In the genomic region with DNA sequence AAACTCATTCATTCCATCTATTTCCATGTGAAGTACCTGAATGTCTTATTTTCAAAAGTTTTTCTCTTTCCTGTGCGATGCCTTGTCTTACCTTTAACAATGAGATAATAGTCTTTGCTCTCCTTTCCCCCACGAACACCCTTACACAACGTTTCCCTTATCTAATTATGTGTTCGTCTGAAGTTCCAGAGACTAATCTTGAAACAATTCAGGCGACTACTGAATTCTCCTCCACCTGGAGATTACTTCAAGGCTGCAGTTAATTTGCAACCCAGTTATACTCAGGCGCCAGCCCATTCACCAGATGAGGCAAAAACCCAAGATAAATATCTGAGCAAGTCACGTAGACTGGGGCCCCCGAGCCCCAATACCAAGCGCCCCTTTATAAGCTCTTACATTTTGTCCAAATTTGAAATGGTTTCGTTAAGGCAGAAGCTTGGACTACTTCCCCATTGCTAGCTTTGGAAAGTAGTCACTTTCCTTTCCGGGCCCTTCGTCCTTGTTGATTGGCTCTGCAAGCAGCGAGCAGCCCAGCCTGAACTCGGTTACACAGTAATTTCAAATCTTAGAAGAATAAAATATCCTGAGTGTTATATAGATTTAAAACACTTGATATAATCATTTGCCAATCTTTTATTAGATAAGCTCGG, we compare ENCODE assay signal across 8 cellular contexts. TPM values are rescaled to one million over a fixed set of nuclear protein-coding genes. Genes with fewer than 3 reads are reported as not detected.
DNase-seq lines count a peak whose midpoint lies in the region; ATAC-seq and TF ChIP-seq lines count a peak whose summit lies in the region.

No MANE protein-coding gene starts in this region.

- TF ChIP-seq CTCF in Peyer's patch (IDR thresholded peaks at IDR 0.05) (no peak), ascending aorta (IDR thresholded peaks at IDR 0.05) (no peak)

- intact Hi-C loops in ascending aorta (cut with DNase I): loop anchor here (5.0 to 10.0 kb wide), 3 partner anchors 97 to 1440 kb away; partner anchors contain the start of gene TCAF1

- peak; percentile 25 for ATAC-seq in HG02885 (IDR thresholded peaks at IDR 0.05; ENCODE audit: poor library complexity, unreplicated experiment)

- peak; percentile 42 for DNase-seq in SHP77 treated with DMSO at 0.1 percent for 48 hours (lab: John Stamatoyannopoulos, UW)
- DNase-seq in SHP77 (lab: John Stamatoyannopoulos, UW): no peak
- peak in 2 of 3 donors; percentile 37 to 63 for DNase-seq in Peyer's patch
- DNase-seq in ascending aorta (ENCODE audit: low spot score in 2 of 2): peak in 1 of 2 donors; percentile 68
- peak; percentile 57 for DNase-seq in iris pigment epithelial cell (ENCODE audit: low read depth)
- DNase-seq in stimulated activated CD4-positive, alpha-beta T cell treated with anti-CD3 and anti-CD28 coated beads, Interleukin-4, amount 100 ng/mL, for 4 hours: peak; percentile 20 to 30
- DNase-seq in cerebellar cortex (ENCODE audit: low spot score): no peak

- no peaks in the 10 kb centered on the region for H3K36me3 ChIP-seq in Peyer's patch
- H3K36me3 ChIP-seq in ascending aorta: no peaks in the 10 kb centered on the region

- H3K4me3 ChIP-seq in Peyer's patch: peak overlapping the region; percentile 71 to 92 (median 82)
- H3K4me3 ChIP-seq in ascending aorta: peak overlapping the region; percentile 89 to 92

- TF ChIP-seq POLR2A in Peyer's patch (IDR thresholded peaks at IDR 0.05): no peak

- H3K4me1 ChIP-seq in Peyer's patch (peaks cover 0 to 12% (median 3%) of the 10 kb centered on the region in 4 donors), ascending aorta (peaks cover 4 to 13% of the 10 kb centered on the region in 2 donors)

- H3K9me3 ChIP-seq in Peyer's patch (no peaks in the 10 kb centered on the region), ascending aorta (peaks cover 0 to 10% of the 10 kb centered on the region in 2 donors)

- no peaks in the 10 kb centered on the region for H3K27me3 ChIP-seq in Peyer's patch
- no peaks in the 10 kb centered on the region for H3K27me3 ChIP-seq in ascending aorta

- H3K27ac ChIP-seq in Peyer's patch (peak overlapping the region; percentile 90 to 99 (median 98)), ascending aorta (peak overlapping the region; percentile 96 to 98)

RNA-seq across cellular contexts. Expression of gene TPK1, which starts 1.2 kb away (rescaled TPM):
- total RNA-seq in Peyer's patch: 10 to 100 TPM in 3 of 4 donors, 1 to 10 TPM in 1; 2.5 to 22.7 (median 18.7) TPM
- 3.7 TPM for total RNA-seq in ascending aorta

Comparison
In these comparisons a context has a peak if more than half of its experiments do, and no peak if none do; other contexts are left out.
1. DNase-seq: peak in SHP77 treated with DMSO at 0.1 percent for 48 hours (single experiment), Peyer's patch (2 of 3), iris pigment epithelial cell (single experiment) and stimulated activated CD4-positive, alpha-beta T cell treated with anti-CD3 and anti-CD28 coated beads, Interleukin-4, amount 100 ng/mL, for 4 hours (2 of 2); none in SHP77 (0 of 2) and cerebellar cortex (single experiment).